Comparison of ENCODE assay signal across 16 cellular contexts in the genomic region with DNA sequence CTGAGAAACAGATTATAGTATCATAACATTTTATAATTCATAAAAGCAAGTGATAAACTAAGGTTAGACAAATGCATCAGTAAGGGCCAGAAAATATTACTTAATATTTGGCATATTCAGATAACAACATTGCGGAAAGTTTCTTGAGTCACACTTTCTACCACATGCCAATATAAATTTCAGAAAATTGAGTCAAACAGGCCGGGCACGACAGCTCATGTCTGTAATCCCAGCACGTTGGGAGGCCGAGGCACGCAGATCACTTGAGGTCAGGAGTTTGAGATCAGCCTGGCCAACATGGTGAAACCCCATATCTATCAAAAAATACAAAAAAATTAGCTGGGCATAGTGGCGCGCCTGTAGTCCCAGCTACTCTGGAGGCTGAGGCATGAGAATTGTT.
"Had no signal": no experiment of that assay in that cellular context is flagged by ENCODE, and none has a peak within 500 bp of the region (broad histone marks: within the 10 kb centered on the region; RNA-seq: fewer than 3 reads in every experiment).

No MANE protein-coding gene starts in this region.

- H3K4me1 ChIP-seq: heart left ventricle, thyroid gland, vagina had no signal

- H3K27ac Mint-ChIP-seq: activated naive CD8-positive, alpha-beta T cell had no signal

- H3K9me3 Mint-ChIP-seq: central memory CD8-positive, alpha-beta T cell had no signal

- H3K4me1 Mint-ChIP-seq: central memory CD8-positive, alpha-beta T cell had no signal

- H3K9me3 ChIP-seq: heart left ventricle, stomach, thyroid gland, vagina had no signal

- H3K4me3 Mint-ChIP-seq: activated naive CD8-positive, alpha-beta T cell; central memory CD8-positive, alpha-beta T cell had no signal

- H3K27me3 ChIP-seq: foreskin keratinocyte, heart left ventricle, stomach, thyroid gland, vagina had no signal

- H3K36me3 ChIP-seq: thyroid gland had no signal

- H3K27me3 Mint-ChIP-seq: activated naive CD8-positive, alpha-beta T cell; central memory CD8-positive, alpha-beta T cell had no signal

- DNase-seq: activated CD4-positive, alpha-beta T cell treated with anti-CD3 and anti-CD28 coated beads, Interleukin-2, amount 50 U/mL, for 4 hours; activated CD4-positive, CD25-positive, alpha-beta regulatory T cell treated with anti-CD3 and anti-CD28 coated beads, Interleukin-2, amount 50 U/mL, for 72 hours; activated gamma-delta T cell; activated T-cell treated with anti-CD3 and anti-CD28 coated beads, Interleukin-2, amount 50 U/mL, for 48 hours; anterior cingulate cortex; dermis blood vessel endothelial cell; foreskin keratinocyte; heart left ventricle; left ventricle myocardium superior; stomach; T-helper 9 cell; thyroid gland had no signal

- H3K27ac ChIP-seq: foreskin keratinocyte, heart left ventricle, skin epidermis, stomach, thyroid gland, vagina had no signal

- H3K4me3 ChIP-seq: heart left ventricle, skin epidermis, stomach, thyroid gland, vagina had no signal

- ATAC-seq: foreskin keratinocyte, left ventricle myocardium superior had no signal
